In the genomic region with DNA sequence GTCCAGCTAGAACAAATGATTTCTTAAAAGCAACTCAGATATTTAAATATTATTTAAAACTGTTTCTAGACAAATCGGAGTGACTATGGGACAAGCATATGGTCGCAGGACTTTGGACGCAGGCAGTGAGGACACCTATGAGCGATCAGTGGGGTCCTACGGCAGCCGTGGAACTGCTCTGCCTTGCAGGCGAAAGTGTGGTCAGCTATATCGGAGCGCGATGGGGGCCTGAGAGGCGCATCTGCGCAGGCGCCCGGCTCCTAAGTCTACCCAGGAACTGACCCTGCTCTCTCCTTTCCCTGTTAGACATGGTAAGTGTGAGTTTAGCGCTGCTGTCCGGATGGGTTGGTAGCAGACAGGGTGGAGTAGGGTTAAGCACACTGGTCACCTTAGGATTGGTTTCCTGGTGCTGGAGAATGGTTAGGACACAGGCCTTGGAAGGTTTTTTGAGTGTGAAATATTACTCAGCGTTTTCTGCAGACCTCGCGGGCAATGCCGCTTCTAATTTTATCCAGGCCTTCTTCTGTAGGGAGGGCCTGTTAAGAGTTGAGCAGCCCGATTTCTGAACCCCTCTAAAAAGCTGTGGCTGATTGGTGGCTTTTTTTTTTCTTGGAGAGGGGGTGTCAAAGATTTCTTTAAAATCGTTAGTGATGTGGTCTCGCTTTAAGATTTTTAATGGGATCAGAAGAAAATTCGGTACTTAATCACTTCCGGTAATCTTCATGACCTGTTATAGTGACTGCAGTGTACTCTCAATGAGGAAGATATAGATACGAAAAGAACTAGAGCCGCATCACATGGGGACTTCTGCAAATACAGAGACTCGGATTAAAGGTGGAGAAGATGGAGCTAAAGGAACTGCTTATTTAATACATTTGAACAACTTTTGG, we compare ENCODE assay signal across 1 cellular context.
TF ChIP-seq lines count a peak whose summit lies in the region.

A gene (plus strand): TSS at position 293 of the 890 bp plus-strand sequence. CDS start 16 bp downstream, at position 309.

TF ChIP-seq in liver, 16 proteins besides CTCF, POLR2A, EP300 and RAD21 (continued from another document):
- TF ChIP-seq, protein P1, sequence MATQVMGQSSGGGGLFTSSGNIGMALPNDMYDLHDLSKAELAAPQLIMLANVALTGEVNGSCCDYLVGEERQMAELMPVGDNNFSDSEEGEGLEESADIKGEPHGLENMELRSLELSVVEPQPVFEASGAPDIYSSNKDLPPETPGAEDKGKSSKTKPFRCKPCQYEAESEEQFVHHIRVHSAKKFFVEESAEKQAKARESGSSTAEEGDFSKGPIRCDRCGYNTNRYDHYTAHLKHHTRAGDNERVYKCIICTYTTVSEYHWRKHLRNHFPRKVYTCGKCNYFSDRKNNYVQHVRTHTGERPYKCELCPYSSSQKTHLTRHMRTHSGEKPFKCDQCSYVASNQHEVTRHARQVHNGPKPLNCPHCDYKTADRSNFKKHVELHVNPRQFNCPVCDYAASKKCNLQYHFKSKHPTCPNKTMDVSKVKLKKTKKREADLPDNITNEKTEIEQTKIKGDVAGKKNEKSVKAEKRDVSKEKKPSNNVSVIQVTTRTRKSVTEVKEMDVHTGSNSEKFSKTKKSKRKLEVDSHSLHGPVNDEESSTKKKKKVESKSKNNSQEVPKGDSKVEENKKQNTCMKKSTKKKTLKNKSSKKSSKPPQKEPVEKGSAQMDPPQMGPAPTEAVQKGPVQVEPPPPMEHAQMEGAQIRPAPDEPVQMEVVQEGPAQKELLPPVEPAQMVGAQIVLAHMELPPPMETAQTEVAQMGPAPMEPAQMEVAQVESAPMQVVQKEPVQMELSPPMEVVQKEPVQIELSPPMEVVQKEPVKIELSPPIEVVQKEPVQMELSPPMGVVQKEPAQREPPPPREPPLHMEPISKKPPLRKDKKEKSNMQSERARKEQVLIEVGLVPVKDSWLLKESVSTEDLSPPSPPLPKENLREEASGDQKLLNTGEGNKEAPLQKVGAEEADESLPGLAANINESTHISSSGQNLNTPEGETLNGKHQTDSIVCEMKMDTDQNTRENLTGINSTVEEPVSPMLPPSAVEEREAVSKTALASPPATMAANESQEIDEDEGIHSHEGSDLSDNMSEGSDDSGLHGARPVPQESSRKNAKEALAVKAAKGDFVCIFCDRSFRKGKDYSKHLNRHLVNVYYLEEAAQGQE (IDR thresholded peaks at IDR 0.05) = peak; percentile 97
